Comparison of ENCODE assay signal across 8 cellular contexts in genomic region chrX:53685711-53686110, GRCh38. TPM values are rescaled to one million over a fixed set of nuclear protein-coding genes. Genes with fewer than 3 reads are reported as not detected.
A peak's percentile ranks its signal among the peaks of the same experiment; 100 is the strongest.
DNase-seq lines count a peak whose midpoint lies in the region; ATAC-seq and TF ChIP-seq lines count a peak whose summit lies in the region.

No MANE protein-coding gene starts in this region.

- H3K4me1 ChIP-seq in esophagus (ENCODE audit: control insufficient read depth in 2 of 2, insufficient read depth in 2 of 2, low read length in 1 of 2) (no peaks in the 10 kb centered on the region), psoas muscle (peaks cover 6% of the 10 kb centered on the region)

- WGBS in esophagus, 2 donors: 3 to 26% methylated on average over 4 of the region's 4 CpGs
- WGBS in psoas muscle, 3 donors: 1 to 22% (median 3%) methylated on average over 4 of the region's 4 CpGs

- intact Hi-C loops in psoas muscle (cut with DNase I): loop anchor here (10.0 kb wide), 2 partner anchors 359 to 1309 kb away; partner anchors contain the start of genes PFKFB1 (in 1 of the 2) and PHF8 (in 1 of the 2)

- peak overlapping the region; percentile 84 to 91 for H3K27ac ChIP-seq in esophagus (ENCODE audit: low read depth in 2 of 2, low read length in 1 of 2)
- peak overlapping the region; percentile 92 for H3K27ac ChIP-seq in psoas muscle

- no peaks in the 10 kb centered on the region for H3K36me3 ChIP-seq in esophagus (ENCODE audit: control insufficient read depth in 2 of 2, insufficient read depth in 2 of 2, low read length in 1 of 2)
- H3K36me3 ChIP-seq in psoas muscle (ENCODE audit: insufficient read depth in 1 of 2, low read depth in 1 of 2): peaks cover 0 to 9% of the 10 kb centered on the region in 2 donors

- ATAC-seq in psoas muscle (no peak), omental fat pad (ENCODE audit: low FRiP score) (no peak), HG03571 (IDR thresholded peaks at IDR 0.05; ENCODE audit: unreplicated experiment) (no peak), HG03139 (IDR thresholded peaks at IDR 0.05; ENCODE audit: unreplicated experiment) (no peak)

- H3K9me3 ChIP-seq in esophagus (ENCODE audit: control insufficient read depth in 2 of 2, insufficient read depth in 1 of 2, low read depth in 1 of 2, low read length in 1 of 2) (peaks cover 0 to 2% of the 10 kb centered on the region in 2 donors), psoas muscle (no peaks in the 10 kb centered on the region)

- no peaks in the 10 kb centered on the region for H3K27me3 ChIP-seq in esophagus (ENCODE audit: control insufficient read depth in 1 of 2, insufficient read depth in 2 of 2, low read length in 2 of 2)
- H3K27me3 ChIP-seq in psoas muscle (ENCODE audit: insufficient read depth in 3 of 3, low read length in 2 of 3): no peaks in the 10 kb centered on the region

- peak overlapping the region; percentile 74 to 88 for H3K4me3 ChIP-seq in esophagus (ENCODE audit: low read depth in 1 of 2, low read length in 2 of 2)
- H3K4me3 ChIP-seq in psoas muscle: peak overlapping the region; percentile 78

- TF ChIP-seq CTCF in psoas muscle (IDR thresholded peaks at IDR 0.05): no peak
- TF ChIP-seq CTCF in omental fat pad (IDR thresholded peaks at IDR 0.05): no peak

- DNase-seq in NCI-H345 (lab: John Stamatoyannopoulos, UW) (peak; percentile 7), NCI-H345 treated with DMSO at 0.1 percent for 48 hours (lab: John Stamatoyannopoulos, UW; ENCODE audit: unreplicated experiment) (no peak), RPMI7951 (ENCODE audit: low read depth) (peak; percentile 5), psoas muscle (no peak), omental fat pad (ENCODE audit: low spot score) (no peak)

RNA-seq across cellular contexts. Expression of gene HUWE1, which starts 0.8 kb away (rescaled TPM):
- 83.3 and 99.5 TPM in 2 replicates for total RNA-seq in RPMI7951 (2014; rRNA removed; shearing (Covaris generic))
- polyA plus RNA-seq in esophagus (10 to 100 TPM; 30.4 to 34.9 TPM), psoas muscle (10 to 100 TPM; 34.4 to 81.5 (median 55.9) TPM)
- total RNA-seq in psoas muscle (100 to 1,000 TPM; 132 to 253 (median 209) TPM), omental fat pad (100 to 1,000 TPM in 3 of 4 donors, 10 to 100 TPM in 1; 91.3 to 137 (median 118) TPM)

Comparison
In these comparisons a context has a peak if more than half of its experiments do, and no peak if none do; other contexts are left out.
1. DNase-seq: peak in NCI-H345 (single experiment) and RPMI7951 (single experiment); none in NCI-H345 treated with DMSO at 0.1 percent for 48 hours (single experiment), psoas muscle (0 of 2) and omental fat pad (single experiment).